In genomic region chr6:42961020-42961470, GRCh38 we compare ENCODE assay signal across 9 cellular contexts. TPM values are rescaled to one million over a fixed set of nuclear protein-coding genes. Genes with fewer than 3 reads are reported as not detected.
A peak's percentile ranks its signal among the peaks of the same experiment; 100 is the strongest.
DNase-seq lines count a peak whose midpoint lies in the region; TF ChIP-seq lines count a peak whose summit lies in the region.
"Had no signal": no experiment of that assay in that cellular context is flagged by ENCODE, and none has a peak within 500 bp of the region (broad histone marks: within the 10 kb centered on the region; RNA-seq: fewer than 3 reads in every experiment).

No MANE protein-coding gene starts in this region.

- peaks cover 0 to 4% of the 10 kb centered on the region in 2 donors for H3K27me3 ChIP-seq in muscle layer of colon (ENCODE audit: control insufficient read depth in 1 of 2, insufficient read depth in 2 of 2, low read length in 2 of 2)

- intact Hi-C loops in lower leg skin (cut with DNase I; ENCODE audit: low total_unique reads): no loop called here

- no peaks in the 10 kb centered on the region for H3K36me3 Mint-ChIP-seq in activated naive CD8-positive, alpha-beta T cell
- peaks cover 9% of the 10 kb centered on the region for H3K36me3 Mint-ChIP-seq in activated naive CD8-positive, alpha-beta T cell treated with anti-CD3 and anti-CD28 coated beads for 36 hours

- no peak overlapping the region for H3K27ac Mint-ChIP-seq in activated naive CD8-positive, alpha-beta T cell
- no peak overlapping the region for H3K27ac Mint-ChIP-seq in activated naive CD8-positive, alpha-beta T cell treated with anti-CD3 and anti-CD28 coated beads for 36 hours

- H3K4me3 ChIP-seq in coronary artery (peak overlapping the region; percentile 78), muscle layer of colon (ENCODE audit: low read depth in 1 of 2, low read length in 2 of 2) (peak overlapping the region; percentile 56 to 57), urinary bladder (ENCODE audit: low read depth, low read length) (peak overlapping the region; percentile 33), lower leg skin (ENCODE audit: low read depth, poor library complexity, severe bottlenecking) (no peak overlapping the region)

- no peak for TF ChIP-seq CTCF in coronary artery (IDR thresholded peaks at IDR 0.05)
- TF ChIP-seq CTCF in lower leg skin (IDR thresholded peaks at IDR 0.05): no peak

- H3K27me3 Mint-ChIP-seq in activated naive CD8-positive, alpha-beta T cell: no peaks in the 10 kb centered on the region
- H3K27me3 Mint-ChIP-seq in activated naive CD8-positive, alpha-beta T cell treated with anti-CD3 and anti-CD28 coated beads for 36 hours: no peaks in the 10 kb centered on the region

- H3K4me3 Mint-ChIP-seq in activated naive CD8-positive, alpha-beta T cell: peak overlapping the region; percentile 78
- H3K4me3 Mint-ChIP-seq in activated naive CD8-positive, alpha-beta T cell treated with anti-CD3 and anti-CD28 coated beads for 36 hours: no peak overlapping the region

- no peak for DNase-seq in activated naive CD8-positive, alpha-beta T cell treated with anti-CD3 and anti-CD28 coated beads for 36 hours
- no peak for DNase-seq in coronary artery (ENCODE audit: low spot score)
- no peak for DNase-seq in cortex of kidney (lab: John Stamatoyannopoulos, UW)
- no peak for DNase-seq in SHP77 treated with DMSO at 0.1 percent for 48 hours (lab: John Stamatoyannopoulos, UW)
- no peak for DNase-seq in lower leg skin (ENCODE audit: low spot score in 2 of 2)

- H3K9me3 ChIP-seq in muscle layer of colon (ENCODE audit: low read length): no peaks in the 10 kb centered on the region

- H3K4me1 ChIP-seq in muscle layer of colon (ENCODE audit: insufficient read depth, low read length) (peaks cover 11% of the 10 kb centered on the region), urinary bladder (ENCODE audit: insufficient read depth) (no peaks in the 10 kb centered on the region)

- no peak overlapping the region for H3K27ac ChIP-seq in coronary artery
- H3K27ac ChIP-seq in muscle layer of colon (ENCODE audit: low read depth, low read length): no peak overlapping the region
- no peak overlapping the region for H3K27ac ChIP-seq in urinary bladder (ENCODE audit: low read depth)

- peaks cover 16% of the 10 kb centered on the region for H3K4me1 Mint-ChIP-seq in activated naive CD8-positive, alpha-beta T cell (ENCODE audit: low read depth)
- peaks cover 8% of the 10 kb centered on the region for H3K4me1 Mint-ChIP-seq in activated naive CD8-positive, alpha-beta T cell treated with anti-CD3 and anti-CD28 coated beads for 36 hours

- no peak for TF ChIP-seq POLR2A in lower leg skin (IDR thresholded peaks at IDR 0.05)

- no peaks in the 10 kb centered on the region for H3K9me3 Mint-ChIP-seq in activated naive CD8-positive, alpha-beta T cell (ENCODE audit: low read depth)
- H3K9me3 Mint-ChIP-seq in activated naive CD8-positive, alpha-beta T cell treated with anti-CD3 and anti-CD28 coated beads for 36 hours: no peaks in the 10 kb centered on the region

- H3K36me3 ChIP-seq in muscle layer of colon (ENCODE audit: insufficient read depth, low read length) (peaks cover 21% of the 10 kb centered on the region), urinary bladder (ENCODE audit: insufficient read depth) (peaks cover 4% of the 10 kb centered on the region)

- no peak overlapping the region for H3K9ac ChIP-seq in muscle layer of colon (ENCODE audit: low read length)

- 22% methylated on average over 15 of the region's 15 CpGs for WGBS in urinary bladder
- WGBS in lower leg skin, 2 donors: 24 to 28% methylated on average over 9 to 15 of the region's 15 CpGs

RNA-seq across cellular contexts. Expression of gene GNMT, which starts 0.5 kb away (rescaled TPM):
- total RNA-seq in activated naive CD8-positive, alpha-beta T cell treated with anti-CD3 and anti-CD28 coated beads for 36 hours: under 1 TPM; 0.20 to 0.35 TPM
- total RNA-seq in urinary bladder (0.42 TPM), lower leg skin (1 to 10 TPM in 1 of 4 donors, under 1 TPM in 3; 0.25 to 1.4 (median 0.60) TPM)
- polyA plus RNA-seq in urinary bladder: 0.52 TPM

RNA-seq across cellular contexts. Expression of gene PEX6, which starts 17.9 kb away (rescaled TPM):
- 10 to 100 TPM; 15.2 to 16.7 TPM for total RNA-seq in activated naive CD8-positive, alpha-beta T cell treated with anti-CD3 and anti-CD28 coated beads for 36 hours
- total RNA-seq in urinary bladder (12.2 TPM), lower leg skin (10 to 100 TPM; 13.9 to 37.6 (median 25.7) TPM)
- polyA plus RNA-seq in urinary bladder: 18.9 TPM

RNA-seq across cellular contexts. Expression of gene PPP2R5D, which starts 23.3 kb away (rescaled TPM):
- 10 to 100 TPM; 43.0 to 43.4 TPM for total RNA-seq in activated naive CD8-positive, alpha-beta T cell treated with anti-CD3 and anti-CD28 coated beads for 36 hours
- total RNA-seq in urinary bladder: 30.1 TPM
- 43.0 TPM for polyA plus RNA-seq in urinary bladder
- 10 to 100 TPM; 26.3 to 49.4 (median 40.8) TPM for total RNA-seq in lower leg skin

RNA-seq across cellular contexts. Expression of gene CNPY3, which starts 31.8 kb away (rescaled TPM):
- total RNA-seq in activated naive CD8-positive, alpha-beta T cell treated with anti-CD3 and anti-CD28 coated beads for 36 hours: 10 to 100 TPM; 53.6 to 55.7 TPM
- 15.8 TPM for total RNA-seq in urinary bladder
- 43.8 TPM for polyA plus RNA-seq in urinary bladder
- 10 to 100 TPM; 15.6 to 28.9 (median 19.7) TPM for total RNA-seq in lower leg skin

RNA-seq across cellular contexts. Expression of gene PTCRA, which starts 45.2 kb away (rescaled TPM):
- total RNA-seq in activated naive CD8-positive, alpha-beta T cell treated with anti-CD3 and anti-CD28 coated beads for 36 hours: not detected
- total RNA-seq in urinary bladder: not detected
- not detected for polyA plus RNA-seq in urinary bladder
- total RNA-seq in lower leg skin: not detected
- total RNA-seq: renal cortical epithelial cell had no signal
